Comparison of ENCODE assay signal across 15 cellular contexts in genomic region chr14:101005447-101005846, GRCh38.
DNase-seq lines count a peak whose midpoint lies in the region; ATAC-seq, FAIRE-seq and TF ChIP-seq lines count a peak whose summit lies in the region.
"Had no signal": no experiment of that assay in that cellular context is flagged by ENCODE, and none has a peak within 500 bp of the region (broad histone marks: within the 10 kb centered on the region; RNA-seq: fewer than 3 reads in every experiment).

No MANE protein-coding gene starts in this region.

- no peak overlapping the region for H3K27ac ChIP-seq in right lobe of liver
- no peak overlapping the region for H3K27ac ChIP-seq in HepG2 (ENCODE audit: extremely low read length, insufficient read depth, low read length)
- H3K27ac ChIP-seq in aorta (ENCODE audit: low read depth in 1 of 2, low read length in 2 of 2), result no peak overlapping the region

- H3K4me3 Mint-ChIP-seq in nephron, result peak overlapping the region; percentile 34 to 52 (median 47)
- no peak overlapping the region for H3K4me3 Mint-ChIP-seq in WTC11
- H3K4me3 Mint-ChIP-seq: IgD-negative memory B cell; T-helper 1 cell treated with Interleukin-12 subunit alpha and Interleukin-12 subunit beta and Interleukin-4 antibody, amounts not matched to agents 30 μg/mL and 1 μg/mL, for 36 hours had no signal

- no peaks in the 10 kb centered on the region for H4K20me1 ChIP-seq in HepG2 (ENCODE audit: insufficient read depth, low read length)

- POLR2A ChIA-PET in HepG2 (lab: Yijun Ruan, JAX), result no interaction called here
- POLR2A ChIA-PET in WTC11 (lab: Charles Lee), result no interaction called here

- intact Hi-C loops in right lobe of liver (cut with DNase I) (no loop called here), HepG2 (cut with micrococcal nuclease; ENCODE audit: unreplicated experiment) (no loop called here), aorta (cut with DNase I) (no loop called here)

- TF ChIP-seq RAD21 in HepG2 (CRISPR knock-in tag; IDR thresholded peaks at IDR 0.05), result no peak

- TF ChIP-seq CTCF in right lobe of liver (IDR thresholded peaks at IDR 0.05) (no peak), HepG2 (CRISPR knock-in tag; IDR thresholded peaks at IDR 0.05) (no peak), nephron (IDR thresholded peaks at IDR 0.05; ENCODE audit: unreplicated experiment in 3 of 3) (no peak), WTC11 (IDR thresholded peaks at IDR 0.05) (no peak)

- H3K9me3 Mint-ChIP-seq in nephron (peaks cover 4% of the 10 kb centered on the region), WTC11 (no peaks in the 10 kb centered on the region)
- H3K9me3 Mint-ChIP-seq: T-helper 1 cell treated with Interleukin-12 subunit alpha and Interleukin-12 subunit beta and Interleukin-4 antibody, amounts not matched to agents 30 μg/mL and 1 μg/mL, for 36 hours had no signal

- H3K9me3 ChIP-seq in right lobe of liver (no peaks in the 10 kb centered on the region), HepG2 (ENCODE audit: low read length) (no peaks in the 10 kb centered on the region), aorta (ENCODE audit: control insufficient read depth, low read length) (no peaks in the 10 kb centered on the region)

- H3K27me3 ChIP-seq in right lobe of liver (no peaks in the 10 kb centered on the region), HepG2 (ENCODE audit: control insufficient read depth in 1 of 2, insufficient read depth in 2 of 2, low read length in 2 of 2) (peaks cover 7 to 70% of the 10 kb centered on the region in 2 experiments), aorta (ENCODE audit: control insufficient read depth in 1 of 2, insufficient read depth in 2 of 2, low read length in 1 of 2) (no peaks in the 10 kb centered on the region)

- WGBS in right lobe of liver (ENCODE audit: insufficient coverage, low coverage, low lambda C conversion rate, missing lambda C conversion rate), result 58% methylated on average over 5 of the region's 10 CpGs
- WGBS in HepG2 (ENCODE audit: low lambda C conversion rate), result 20% methylated on average over 4 of the region's 10 CpGs
- 85% methylated on average over 10 of the region's 10 CpGs for WGBS in aorta, 2 donors

- no peak for FAIRE-seq in HepG2 (lab: Jason Lieb, UNC)

- no peak overlapping the region for H3K4me2 ChIP-seq in HepG2 (ENCODE audit: low read depth, low read length)

- TF ChIP-seq EP300 in HepG2 (IDR thresholded peaks at IDR 0.05; ENCODE audit: low read depth in 2 of 2, low read length in 2 of 2) (no peak), HepG2 (CRISPR knock-in tag; IDR thresholded peaks at IDR 0.05; ENCODE audit: borderline replicate concordance) (no peak)

- no TSS peak for BruUV-seq in HepG2 (replicated peaks; lab: Mats Ljungman, UMichigan)

- in situ Hi-C loops in HepG2 (cut with HindIII; ENCODE audit: extremely low pct_ligation_motif_present, low pct_unique_long_range_greater_than_20kb), result no loop called here

- H3K36me3 ChIP-seq in right lobe of liver, result no peaks in the 10 kb centered on the region
- H3K36me3 ChIP-seq in HepG2 (replicated peaks in 1 of 2; ENCODE audit: control insufficient read depth in 1 of 2, insufficient read depth in 2 of 2, low read length in 2 of 2), result no peaks in the 10 kb centered on the region
- H3K36me3 ChIP-seq in aorta (ENCODE audit: control insufficient read depth in 1 of 2, insufficient read depth in 2 of 2, low read length in 1 of 2), result no peaks in the 10 kb centered on the region

- H3K4me1 ChIP-seq in right lobe of liver (no peaks in the 10 kb centered on the region), HepG2 (ENCODE audit: insufficient read depth, low read length) (no peaks in the 10 kb centered on the region), aorta (ENCODE audit: control insufficient read depth in 1 of 2, insufficient read depth in 2 of 2, low read length in 2 of 2) (no peaks in the 10 kb centered on the region)

- CTCF ChIA-PET in HepG2 (lab: Yijun Ruan, JAX; ENCODE audit: low intra/inter-chr PET ratio, low total read pairs), result no interaction called here
- CTCF ChIA-PET in WTC11 (lab: Charles Lee), result interaction anchor here (1.0 kb wide), 1 partner anchor 99 kb away, joined by 4 read pairs; no protein-coding TSS in a partner anchor

- no peaks in the 10 kb centered on the region for H3K36me3 Mint-ChIP-seq in nephron (ENCODE audit: low read depth)
- peaks cover 19% of the 10 kb centered on the region; the same call in 1 of the 2 replicates for H3K36me3 Mint-ChIP-seq in WTC11
- H3K36me3 Mint-ChIP-seq: IgD-negative memory B cell had no signal

- H2AFZ ChIP-seq in HepG2 (ENCODE audit: low read length), result no peak overlapping the region

- peak in 3 of 4 donors; percentile 14 to 26 (median 25) for ATAC-seq in right lobe of liver
- no peak; the same call in 2 of the 3 replicates for ATAC-seq in HepG2
- ATAC-seq in aorta (ENCODE audit: low FRiP score), result no peak
- no peak for ATAC-seq in WTC11
- ATAC-seq: activated CD8-positive, alpha-beta T cell treated with anti-CD3 and anti-CD28 coated beads, Interleukin-2, amount 10 ng/mL, durations not matched to agents 7 days and 5 days had no signal

- H3K27ac Mint-ChIP-seq in nephron (peak overlapping the region; percentile 96 to 100 (median 98)), WTC11 (no peak overlapping the region)
- H3K27ac Mint-ChIP-seq: T-helper 1 cell treated with Interleukin-12 subunit alpha and Interleukin-12 subunit beta and Interleukin-4 antibody, amounts not matched to agents 30 μg/mL and 1 μg/mL, for 36 hours had no signal

- no peaks in the 10 kb centered on the region for H3K79me2 ChIP-seq in HepG2 (ENCODE audit: insufficient read depth, low read length)

- DNase-seq in right lobe of liver (no peak), HepG2 (ENCODE audit: low spot score) (no peak), dermis blood vessel endothelial cell (peak; percentile 7), aorta (peak; percentile 67 to 85), NCI-H446 treated with DMSO at 0.1 percent for 48 hours (lab: John Stamatoyannopoulos, UW) (no peak), NCI-H1105 (lab: John Stamatoyannopoulos, UW) (no peak), WTC11 (ENCODE audit: low spot score) (no peak)
- DNase-seq: ACHN; activated CD8-positive, alpha-beta T cell treated with anti-CD3 and anti-CD28 coated beads, Interleukin-2, amount 10 ng/mL, durations not matched to agents 7 days and 5 days; activated naive CD4-positive, alpha-beta T cell; NCI-H2081; OCI-M1 had no signal

- H3K4me3 ChIP-seq in right lobe of liver (no peak overlapping the region), HepG2 (replicated peaks in 1 of 3; ENCODE audit: insufficient read depth in 1 of 3, low read depth in 2 of 3, low read length in 3 of 3) (no peak overlapping the region), aorta (ENCODE audit: low read length in 2 of 2) (no peak overlapping the region)

- H3K27me3 Mint-ChIP-seq in nephron (ENCODE audit: low read depth), result peaks cover 4% of the 10 kb centered on the region
- H3K27me3 Mint-ChIP-seq in WTC11 (ENCODE audit: low read depth), result no peaks in the 10 kb centered on the region

- H3K4me1 Mint-ChIP-seq in nephron (peaks cover 40% of the 10 kb centered on the region), WTC11 (peaks cover 13% of the 10 kb centered on the region)
- H3K4me1 Mint-ChIP-seq: IgD-negative memory B cell had no signal

- no peak overlapping the region for H3K9ac ChIP-seq in HepG2 (ENCODE audit: insufficient read depth, low read depth, low read length)

- TF ChIP-seq POLR2A in right lobe of liver (IDR thresholded peaks at IDR 0.05), result no peak
- no peak for TF ChIP-seq POLR2A in HepG2 (IDR thresholded peaks at IDR 0.05; ENCODE audit: insufficient read depth in 1 of 2, low read depth in 2 of 2, low read length in 2 of 2)

TF ChIP-seq in HepG2, 621 proteins besides CTCF, POLR2A, EP300 and RAD21:
- TF ChIP-seq ZNF619 (CRISPR knock-in tag; IDR thresholded peaks at IDR 0.05) (no peak), MTA1 (CRISPR knock-in tag; IDR thresholded peaks at IDR 0.05; ENCODE audit: borderline replicate concordance) (no peak), ZNF546 (CRISPR knock-in tag; conservative IDR thresholded peaks at IDR 0.05) (no peak), ZSCAN31 (CRISPR knock-in tag; IDR thresholded peaks at IDR 0.05; ENCODE audit: low read depth) (no peak), KLF9 (CRISPR knock-in tag; IDR thresholded peaks at IDR 0.05; ENCODE audit: low read depth) (no peak)
TF ChIP-seq in HepG2: peak in this region for 0.

TF ChIP-seq in WTC11, 78 proteins besides CTCF, POLR2A, EP300 and RAD21 (continues in another document):
- no peak for TF ChIP-seq USF2 (CRISPR knock-in tag; IDR thresholded peaks at IDR 0.05)
- TF ChIP-seq NFE2L1 (CRISPR knock-in tag; IDR thresholded peaks at IDR 0.05), result no peak
- no peak for TF ChIP-seq MLX (CRISPR knock-in tag; IDR thresholded peaks at IDR 0.05)
- no peak for TF ChIP-seq GRHL2 (CRISPR knock-in tag; IDR thresholded peaks at IDR 0.05; ENCODE audit: insufficient replicate concordance, severe bottlenecking)
- TF ChIP-seq FOXJ3 (CRISPR knock-in tag; IDR thresholded peaks at IDR 0.05; ENCODE audit: borderline replicate concordance), result no peak
- no peak for TF ChIP-seq GABPB1 (CRISPR knock-in tag; IDR thresholded peaks at IDR 0.05)
- no peak for TF ChIP-seq JAZF1 (CRISPR knock-in tag; IDR thresholded peaks at IDR 0.05)
- no peak for TF ChIP-seq NFYB (CRISPR knock-in tag; conservative IDR thresholded peaks at IDR 0.05; ENCODE audit: low read depth)
- no peak for TF ChIP-seq RELA (CRISPR knock-in tag; IDR thresholded peaks at IDR 0.05; ENCODE audit: borderline replicate concordance)
- no peak for TF ChIP-seq USF1 (CRISPR knock-in tag; IDR thresholded peaks at IDR 0.05)
- TF ChIP-seq KAT7 (CRISPR knock-in tag; IDR thresholded peaks at IDR 0.05; ENCODE audit: borderline replicate concordance), result no peak
- TF ChIP-seq ZNF232 (CRISPR knock-in tag; IDR thresholded peaks at IDR 0.05), result no peak

Comparison
In these comparisons a context has a peak if more than half of its experiments do, and no peak if none do; other contexts are left out.
1. ATAC-seq: peak in right lobe of liver (3 of 4); none in HepG2 (single experiment), aorta (single experiment) and WTC11 (single experiment).
2. DNase-seq: peak in dermis blood vessel endothelial cell (single experiment) and aorta (2 of 2); none in right lobe of liver (0 of 3), HepG2 (single experiment), NCI-H446 treated with DMSO at 0.1 percent for 48 hours (single experiment), NCI-H1105 (single experiment) and WTC11 (single experiment).